1 cellular context compared by ENCODE assay signal in the genomic region with DNA sequence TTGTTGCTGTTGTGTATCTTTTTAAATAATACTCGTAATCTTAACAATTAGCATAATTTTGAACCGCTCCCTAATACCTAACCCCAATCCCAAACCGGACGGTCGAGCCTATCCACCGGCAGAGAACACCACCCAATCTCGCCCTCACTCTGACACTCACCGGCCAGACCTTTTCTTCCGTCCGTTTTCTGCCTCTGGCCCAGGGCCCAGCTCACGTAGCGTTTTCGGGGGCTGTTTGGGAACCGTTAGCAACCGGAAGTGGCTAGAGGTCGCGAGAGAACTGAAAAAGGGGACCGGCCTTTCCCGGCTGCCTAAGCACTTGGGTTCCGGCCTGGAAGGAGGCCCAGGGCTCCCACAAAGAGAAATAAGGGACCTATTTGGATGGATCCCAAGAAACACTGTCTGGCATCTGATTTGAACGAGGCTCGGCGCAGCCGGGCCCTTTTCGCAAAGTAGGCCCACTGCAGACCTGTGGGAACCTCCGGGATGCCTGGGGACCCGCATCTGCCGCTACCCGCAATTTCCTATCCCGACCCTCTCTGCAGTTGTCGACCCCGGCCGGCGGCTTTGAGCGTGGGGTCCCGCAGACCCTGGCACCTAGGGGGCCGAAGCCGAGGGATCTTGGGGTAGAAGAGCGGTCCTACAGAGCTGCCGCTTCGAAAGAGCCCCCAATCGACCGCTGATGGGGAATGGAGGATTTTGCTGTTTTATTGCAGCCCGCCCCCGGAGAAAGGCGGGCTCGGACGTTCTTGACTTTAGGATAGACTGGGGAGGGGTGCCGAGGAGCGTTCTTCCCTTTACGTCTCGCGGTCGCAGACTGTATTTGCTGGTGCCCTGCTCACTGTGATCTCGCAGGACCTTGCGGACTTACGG.
A peak's percentile ranks its signal among the peaks of the same experiment; 100 is the strongest.
TF ChIP-seq lines count a peak whose summit lies in the region.

No MANE protein-coding gene starts in this region.

TF ChIP-seq in HepG2, 621 proteins besides CTCF, POLR2A, EP300 and RAD21 (continued from another document and continues in another):
- TF ChIP-seq ZSCAN30 (CRISPR knock-in tag; IDR thresholded peaks at IDR 0.05) (peak; percentile 51; the same call in 1 of the 2 replicates), ZNF337 (CRISPR knock-in tag; IDR thresholded peaks at IDR 0.05; ENCODE audit: borderline replicate concordance, low read depth) (peak; percentile 94), ZFP1 (CRISPR knock-in tag; IDR thresholded peaks at IDR 0.05) (peak; percentile 88), KDM6A (CRISPR knock-in tag; IDR thresholded peaks at IDR 0.05; ENCODE audit: low read depth) (no peak), ZNF296 (CRISPR knock-in tag; conservative IDR thresholded peaks at IDR 0.05) (0 out of 2 replicates have a peak, but pooled peaks have one; percentile 58), RBM39 (IDR thresholded peaks at IDR 0.05; ENCODE audit: low read depth, low read length, poor library complexity, severe bottlenecking) (peak; percentile 94), KDM2A (CRISPR knock-in tag; IDR thresholded peaks at IDR 0.05; ENCODE audit: borderline replicate concordance, low read depth) (peak; percentile 97), RELA (CRISPR knock-in tag; IDR thresholded peaks at IDR 0.05) (peak; percentile 54), ZNF547 (CRISPR knock-in tag; IDR thresholded peaks at IDR 0.05) (peak; percentile 92; the same call in 1 of the 2 replicates), RXRA (CRISPR knock-in tag; IDR thresholded peaks at IDR 0.05) (peak; percentile 83), FOSL2 (CRISPR knock-in tag; IDR thresholded peaks at IDR 0.05) (peak; percentile 63), SUZ12 (IDR thresholded peaks at IDR 0.05; ENCODE audit: low read depth, low read length) (no peak), CEBPB (IDR thresholded peaks at IDR 0.05; ENCODE audit: borderline replicate concordance, low read depth, low read length) (no peak), ZFP36 (IDR thresholded peaks at IDR 0.05; ENCODE audit: borderline replicate concordance, low read depth, low read length, partially characterized antibody) (no peak), NFRKB (IDR thresholded peaks at IDR 0.05) (no peak), ZNF205 (CRISPR knock-in tag; IDR thresholded peaks at IDR 0.05) (peak; percentile 94), ELF1 (CRISPR knock-in tag; IDR thresholded peaks at IDR 0.05) (peak; percentile 87), KLF11 (CRISPR knock-in tag; IDR thresholded peaks at IDR 0.05) (peak; percentile 94; the same call in 1 of the 2 replicates), MAF1 (CRISPR knock-in tag; IDR thresholded peaks at IDR 0.05; ENCODE audit: borderline replicate concordance) (no peak), HMG20B (CRISPR knock-in tag; conservative IDR thresholded peaks at IDR 0.05) (peak; percentile 95), ZNF670 (CRISPR knock-in tag; IDR thresholded peaks at IDR 0.05; ENCODE audit: borderline replicate concordance) (no peak), MEF2D (CRISPR knock-in tag; IDR thresholded peaks at IDR 0.05) (peak; percentile 80), IRX3 (CRISPR knock-in tag; IDR thresholded peaks at IDR 0.05; ENCODE audit: borderline replicate concordance, low read depth) (no peak), XRCC5 (optimal IDR thresholded peaks at IDR 0.05; ENCODE audit: low read length) (peak; percentile 99), HNRNPL (IDR thresholded peaks at IDR 0.05; ENCODE audit: low read depth, low read length) (0 out of 2 replicates have a peak, but pooled peaks have one; percentile 62), SPEN (CRISPR knock-in tag; IDR thresholded peaks at IDR 0.05; ENCODE audit: low read depth) (peak; percentile 99), ZNF207 (IDR thresholded peaks at IDR 0.05; ENCODE audit: borderline replicate concordance) (no peak), THYN1 (CRISPR knock-in tag; IDR thresholded peaks at IDR 0.05; ENCODE audit: borderline replicate concordance, low read depth) (no peak), POLR2G (IDR thresholded peaks at IDR 0.05; ENCODE audit: low read depth, low read length) (peak; percentile 94), MBD4 (IDR thresholded peaks at IDR 0.05; ENCODE audit: borderline replicate concordance, low read length) (peak; percentile 71; the same call in 1 of the 2 replicates), ZNF782 (CRISPR knock-in tag; IDR thresholded peaks at IDR 0.05; ENCODE audit: borderline replicate concordance) (peak; percentile 87; the same call in 1 of the 2 replicates), ZNF720 (CRISPR knock-in tag; IDR thresholded peaks at IDR 0.05) (no peak; the same call in 1 of the 2 replicates)
- TF ChIP-seq, protein P1, sequence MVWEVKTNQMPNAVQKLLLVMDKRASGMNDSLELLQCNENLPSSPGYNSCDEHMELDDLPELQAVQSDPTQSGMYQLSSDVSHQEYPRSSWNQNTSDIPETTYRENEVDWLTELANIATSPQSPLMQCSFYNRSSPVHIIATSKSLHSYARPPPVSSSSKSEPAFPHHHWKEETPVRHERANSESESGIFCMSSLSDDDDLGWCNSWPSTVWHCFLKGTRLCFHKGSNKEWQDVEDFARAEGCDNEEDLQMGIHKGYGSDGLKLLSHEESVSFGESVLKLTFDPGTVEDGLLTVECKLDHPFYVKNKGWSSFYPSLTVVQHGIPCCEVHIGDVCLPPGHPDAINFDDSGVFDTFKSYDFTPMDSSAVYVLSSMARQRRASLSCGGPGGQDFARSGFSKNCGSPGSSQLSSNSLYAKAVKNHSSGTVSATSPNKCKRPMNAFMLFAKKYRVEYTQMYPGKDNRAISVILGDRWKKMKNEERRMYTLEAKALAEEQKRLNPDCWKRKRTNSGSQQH (CRISPR knock-in tag; IDR thresholded peaks at IDR 0.05; ENCODE audit: low read depth): peak; percentile 71; the same call in 1 of the 2 replicates
- TF ChIP-seq, protein P2, sequence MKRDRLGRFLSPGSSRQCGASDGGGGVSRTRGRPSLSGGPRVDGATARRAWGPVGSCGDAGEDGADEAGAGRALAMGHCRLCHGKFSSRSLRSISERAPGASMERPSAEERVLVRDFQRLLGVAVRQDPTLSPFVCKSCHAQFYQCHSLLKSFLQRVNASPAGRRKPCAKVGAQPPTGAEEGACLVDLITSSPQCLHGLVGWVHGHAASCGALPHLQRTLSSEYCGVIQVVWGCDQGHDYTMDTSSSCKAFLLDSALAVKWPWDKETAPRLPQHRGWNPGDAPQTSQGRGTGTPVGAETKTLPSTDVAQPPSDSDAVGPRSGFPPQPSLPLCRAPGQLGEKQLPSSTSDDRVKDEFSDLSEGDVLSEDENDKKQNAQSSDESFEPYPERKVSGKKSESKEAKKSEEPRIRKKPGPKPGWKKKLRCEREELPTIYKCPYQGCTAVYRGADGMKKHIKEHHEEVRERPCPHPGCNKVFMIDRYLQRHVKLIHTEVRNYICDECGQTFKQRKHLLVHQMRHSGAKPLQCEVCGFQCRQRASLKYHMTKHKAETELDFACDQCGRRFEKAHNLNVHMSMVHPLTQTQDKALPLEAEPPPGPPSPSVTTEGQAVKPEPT (CRISPR knock-in tag; IDR thresholded peaks at IDR 0.05; ENCODE audit: low read depth): no peak
- TF ChIP-seq, protein P3, sequence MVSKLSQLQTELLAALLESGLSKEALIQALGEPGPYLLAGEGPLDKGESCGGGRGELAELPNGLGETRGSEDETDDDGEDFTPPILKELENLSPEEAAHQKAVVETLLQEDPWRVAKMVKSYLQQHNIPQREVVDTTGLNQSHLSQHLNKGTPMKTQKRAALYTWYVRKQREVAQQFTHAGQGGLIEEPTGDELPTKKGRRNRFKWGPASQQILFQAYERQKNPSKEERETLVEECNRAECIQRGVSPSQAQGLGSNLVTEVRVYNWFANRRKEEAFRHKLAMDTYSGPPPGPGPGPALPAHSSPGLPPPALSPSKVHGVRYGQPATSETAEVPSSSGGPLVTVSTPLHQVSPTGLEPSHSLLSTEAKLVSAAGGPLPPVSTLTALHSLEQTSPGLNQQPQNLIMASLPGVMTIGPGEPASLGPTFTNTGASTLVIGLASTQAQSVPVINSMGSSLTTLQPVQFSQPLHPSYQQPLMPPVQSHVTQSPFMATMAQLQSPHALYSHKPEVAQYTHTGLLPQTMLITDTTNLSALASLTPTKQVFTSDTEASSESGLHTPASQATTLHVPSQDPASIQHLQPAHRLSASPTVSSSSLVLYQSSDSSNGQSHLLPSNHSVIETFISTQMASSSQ (IDR thresholded peaks at IDR 0.05; ENCODE audit: low read depth): no peak; the same call in 1 of the 2 replicates
- TF ChIP-seq, protein P3 (CRISPR knock-in tag; IDR thresholded peaks at IDR 0.05; ENCODE audit: borderline replicate concordance): peak; percentile 69; the same call in 1 of the 2 replicates
- TF ChIP-seq, protein P4, sequence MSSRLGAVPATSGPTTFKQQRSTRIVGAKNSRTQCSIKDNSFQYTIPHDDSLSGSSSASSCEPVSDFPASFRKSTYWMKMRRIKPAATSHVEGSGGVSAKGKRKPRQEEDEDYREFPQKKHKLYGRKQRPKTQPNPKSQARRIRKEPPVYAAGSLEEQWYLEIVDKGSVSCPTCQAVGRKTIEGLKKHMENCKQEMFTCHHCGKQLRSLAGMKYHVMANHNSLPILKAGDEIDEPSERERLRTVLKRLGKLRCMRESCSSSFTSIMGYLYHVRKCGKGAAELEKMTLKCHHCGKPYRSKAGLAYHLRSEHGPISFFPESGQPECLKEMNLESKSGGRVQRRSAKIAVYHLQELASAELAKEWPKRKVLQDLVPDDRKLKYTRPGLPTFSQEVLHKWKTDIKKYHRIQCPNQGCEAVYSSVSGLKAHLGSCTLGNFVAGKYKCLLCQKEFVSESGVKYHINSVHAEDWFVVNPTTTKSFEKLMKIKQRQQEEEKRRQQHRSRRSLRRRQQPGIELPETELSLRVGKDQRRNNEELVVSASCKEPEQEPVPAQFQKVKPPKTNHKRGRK (CRISPR knock-in tag; IDR thresholded peaks at IDR 0.05): peak; percentile 58; the same call in 1 of the 2 replicates
- TF ChIP-seq, protein P5, sequence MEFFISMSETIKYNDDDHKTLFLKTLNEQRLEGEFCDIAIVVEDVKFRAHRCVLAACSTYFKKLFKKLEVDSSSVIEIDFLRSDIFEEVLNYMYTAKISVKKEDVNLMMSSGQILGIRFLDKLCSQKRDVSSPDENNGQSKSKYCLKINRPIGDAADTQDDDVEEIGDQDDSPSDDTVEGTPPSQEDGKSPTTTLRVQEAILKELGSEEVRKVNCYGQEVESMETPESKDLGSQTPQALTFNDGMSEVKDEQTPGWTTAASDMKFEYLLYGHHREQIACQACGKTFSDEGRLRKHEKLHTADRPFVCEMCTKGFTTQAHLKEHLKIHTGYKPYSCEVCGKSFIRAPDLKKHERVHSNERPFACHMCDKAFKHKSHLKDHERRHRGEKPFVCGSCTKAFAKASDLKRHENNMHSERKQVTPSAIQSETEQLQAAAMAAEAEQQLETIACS (CRISPR knock-in tag; IDR thresholded peaks at IDR 0.05): no peak
- TF ChIP-seq, protein P6, sequence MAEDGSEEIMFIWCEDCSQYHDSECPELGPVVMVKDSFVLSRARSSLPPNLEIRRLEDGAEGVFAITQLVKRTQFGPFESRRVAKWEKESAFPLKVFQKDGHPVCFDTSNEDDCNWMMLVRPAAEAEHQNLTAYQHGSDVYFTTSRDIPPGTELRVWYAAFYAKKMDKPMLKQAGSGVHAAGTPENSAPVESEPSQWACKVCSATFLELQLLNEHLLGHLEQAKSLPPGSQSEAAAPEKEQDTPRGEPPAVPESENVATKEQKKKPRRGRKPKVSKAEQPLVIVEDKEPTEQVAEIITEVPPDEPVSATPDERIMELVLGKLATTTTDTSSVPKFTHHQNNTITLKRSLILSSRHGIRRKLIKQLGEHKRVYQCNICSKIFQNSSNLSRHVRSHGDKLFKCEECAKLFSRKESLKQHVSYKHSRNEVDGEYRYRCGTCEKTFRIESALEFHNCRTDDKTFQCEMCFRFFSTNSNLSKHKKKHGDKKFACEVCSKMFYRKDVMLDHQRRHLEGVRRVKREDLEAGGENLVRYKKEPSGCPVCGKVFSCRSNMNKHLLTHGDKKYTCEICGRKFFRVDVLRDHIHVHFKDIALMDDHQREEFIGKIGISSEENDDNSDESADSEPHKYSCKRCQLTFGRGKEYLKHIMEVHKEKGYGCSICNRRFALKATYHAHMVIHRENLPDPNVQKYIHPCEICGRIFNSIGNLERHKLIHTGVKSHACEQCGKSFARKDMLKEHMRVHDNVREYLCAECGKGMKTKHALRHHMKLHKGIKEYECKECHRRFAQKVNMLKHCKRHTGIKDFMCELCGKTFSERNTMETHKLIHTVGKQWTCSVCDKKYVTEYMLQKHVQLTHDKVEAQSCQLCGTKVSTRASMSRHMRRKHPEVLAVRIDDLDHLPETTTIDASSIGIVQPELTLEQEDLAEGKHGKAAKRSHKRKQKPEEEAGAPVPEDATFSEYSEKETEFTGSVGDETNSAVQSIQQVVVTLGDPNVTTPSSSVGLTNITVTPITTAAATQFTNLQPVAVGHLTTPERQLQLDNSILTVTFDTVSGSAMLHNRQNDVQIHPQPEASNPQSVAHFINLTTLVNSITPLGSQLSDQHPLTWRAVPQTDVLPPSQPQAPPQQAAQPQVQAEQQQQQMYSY (CRISPR knock-in tag; IDR thresholded peaks at IDR 0.05): peak; percentile 37; the same call in 1 of the 2 replicates
- TF ChIP-seq, protein P7, sequence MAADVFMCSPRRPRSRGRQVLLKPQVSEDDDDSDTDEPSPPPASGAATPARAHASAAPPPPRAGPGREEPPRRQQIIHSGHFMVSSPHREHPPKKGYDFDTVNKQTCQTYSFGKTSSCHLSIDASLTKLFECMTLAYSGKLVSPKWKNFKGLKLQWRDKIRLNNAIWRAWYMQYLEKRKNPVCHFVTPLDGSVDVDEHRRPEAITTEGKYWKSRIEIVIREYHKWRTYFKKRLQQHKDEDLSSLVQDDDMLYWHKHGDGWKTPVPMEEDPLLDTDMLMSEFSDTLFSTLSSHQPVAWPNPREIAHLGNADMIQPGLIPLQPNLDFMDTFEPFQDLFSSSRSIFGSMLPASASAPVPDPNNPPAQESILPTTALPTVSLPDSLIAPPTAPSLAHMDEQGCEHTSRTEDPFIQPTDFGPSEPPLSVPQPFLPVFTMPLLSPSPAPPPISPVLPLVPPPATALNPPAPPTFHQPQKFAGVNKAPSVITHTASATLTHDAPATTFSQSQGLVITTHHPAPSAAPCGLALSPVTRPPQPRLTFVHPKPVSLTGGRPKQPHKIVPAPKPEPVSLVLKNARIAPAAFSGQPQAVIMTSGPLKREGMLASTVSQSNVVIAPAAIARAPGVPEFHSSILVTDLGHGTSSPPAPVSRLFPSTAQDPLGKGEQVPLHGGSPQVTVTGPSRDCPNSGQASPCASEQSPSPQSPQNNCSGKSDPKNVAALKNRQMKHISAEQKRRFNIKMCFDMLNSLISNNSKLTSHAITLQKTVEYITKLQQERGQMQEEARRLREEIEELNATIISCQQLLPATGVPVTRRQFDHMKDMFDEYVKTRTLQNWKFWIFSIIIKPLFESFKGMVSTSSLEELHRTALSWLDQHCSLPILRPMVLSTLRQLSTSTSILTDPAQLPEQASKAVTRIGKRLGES (CRISPR knock-in tag; IDR thresholded peaks at IDR 0.05; ENCODE audit: borderline replicate concordance): no peak
